Comparison of ENCODE assay signal across 8 cellular contexts in genomic region chr3:20185733-20186599, GRCh38. TPM values are rescaled to one million over a fixed set of nuclear protein-coding genes. Genes with fewer than 3 reads are reported as not detected.
DNase-seq lines count a peak whose midpoint lies in the region; ATAC-seq and TF ChIP-seq lines count a peak whose summit lies in the region.

TSS of gene SGO1 (minus strand) at chr3:20186206. CDS start at chr3:20184027, 2,179 bp downstream.

- intact Hi-C loops in OCI-LY7 (cut with micrococcal nuclease; ENCODE audit: unreplicated experiment) = loop anchor here (1.0 to 10.0 kb wide), 6 partner anchors 147 to 1441 kb away; partner anchors contain the start of genes KCNH8 and RAB5A

- 0 out of 2 replicates have a peak, but pooled peaks have one; percentile 23 for TF ChIP-seq CTCF in OCI-LY7 (conservative IDR thresholded peaks at IDR 0.05; ENCODE audit: low read length)

- H4K20me1 ChIP-seq in OCI-LY7 (ENCODE audit: insufficient read depth, low read length) = no peaks in the 10 kb centered on the region; the same call in 1 of the 2 replicates

- POLR2A ChIA-PET in OCI-LY7 (lab: Charles Lee) = interaction anchor here (0.6 to 4.2 kb wide), 27 partner anchors 8 to 947 kb away, joined by 3 to 29 read pairs (median 5); partner anchors contain the start of gene KAT2B

- CTCF ChIA-PET in OCI-LY7 (lab: Charles Lee; ENCODE audit: unreplicated experiment) = interaction anchor here (1.0 kb wide), 1 partner anchor 22 kb away, joined by 3 read pairs; no protein-coding TSS in a partner anchor

- peak; percentile 96 for ATAC-seq in GM21528 (IDR thresholded peaks at IDR 0.05; ENCODE audit: low FRiP score, unreplicated experiment)

- H3K4me2 ChIP-seq in OCI-LY7 (ENCODE audit: low read length) = peak within 1 kb of the TSS; percentile 90

- peak within 1 kb of the TSS; percentile 93 for H3K27ac ChIP-seq in OCI-LY7 (ENCODE audit: low read depth, low read length, poor library complexity, severe bottlenecking)
- H3K27ac ChIP-seq in epithelial cell of prostate = peak within 1 kb of the TSS; percentile 91

- H3K9me2 ChIP-seq in OCI-LY7 (ENCODE audit: insufficient read depth, low read length) = no peaks in the 10 kb centered on the region

- no TSS peak for BruUV-seq in OCI-LY7 (replicated peaks; lab: Mats Ljungman, UMichigan)

- no peaks in the 10 kb centered on the region for H3K9me3 ChIP-seq in OCI-LY7 (ENCODE audit: low read length)
- H3K9me3 ChIP-seq in mononuclear cell (ENCODE audit: low read depth, low read length) = no peaks in the 10 kb centered on the region

- H3K79me2 ChIP-seq in OCI-LY7 (ENCODE audit: insufficient read depth, low read depth, low read length) = peaks cover 33% of the 10 kb centered on the region

- H3K27me3 ChIP-seq in mononuclear cell (ENCODE audit: insufficient read depth, low read length) = no peaks in the 10 kb centered on the region

- peak; percentile 87 for DNase-seq in DMS 273 treated with DMSO at 0.1 percent for 48 hours (lab: John Stamatoyannopoulos, UW)
- peak; percentile 88 for DNase-seq in HuH-7.5 (ENCODE audit: low spot score)
- DNase-seq in OCI-LY7 (ENCODE audit: low spot score) = peak; percentile 99
- peak; percentile 99 for DNase-seq in activated T-cell treated with anti-CD3 and anti-CD28 coated beads for 1 hour (ENCODE audit: low read depth)
- peak; percentile 95 for DNase-seq in epithelial cell of prostate (ENCODE audit: low read depth, low spot score)
- DNase-seq in stimulated activated CD8-positive, alpha-beta memory T cell treated with anti-CD3 and anti-CD28 coated beads, Interleukin-4, amount 100 ng/mL, for 1 hour (ENCODE audit: low read depth in 2 of 2, low spot score in 1 of 2) = peak; percentile 98 to 100

- H3K4me1 ChIP-seq in OCI-LY7 (ENCODE audit: insufficient read depth, low read length, poor library complexity, severe bottlenecking) (peaks cover 21% of the 10 kb centered on the region), mononuclear cell (ENCODE audit: insufficient read depth, low read length) (peaks cover 17% of the 10 kb centered on the region)

- peak within 1 kb of the TSS; percentile 88 for H2AFZ ChIP-seq in OCI-LY7 (ENCODE audit: low read length)

- peak within 1 kb of the TSS; percentile 87 for H3K4me3 ChIP-seq in OCI-LY7 (ENCODE audit: low read depth, low read length, poor library complexity, severe bottlenecking)
- peak within 1 kb of the TSS; percentile 74 for H3K4me3 ChIP-seq in mononuclear cell (ENCODE audit: low read length)

- peaks cover 29% of the 10 kb centered on the region for H3K36me3 ChIP-seq in OCI-LY7 (ENCODE audit: insufficient read depth, low read length)

RNA-seq across cellular contexts. Expression of gene SGO1, which starts in this region (rescaled TPM):
- total RNA-seq in OCI-LY7 (2014; rRNA removed; shearing (Covaris generic)) = 21.4 and 27.6 TPM in 2 replicates
- total RNA-seq in OCI-LY7 (2022) (38.8 and 42.1 TPM in 2 replicates), mononuclear cell (0.73 TPM)

Comparison
In these comparisons a context has a peak if more than half of its experiments do, and no peak if none do; other contexts are left out.
1. Peak in every context shown above with its lines: DNase-seq, ATAC-seq, H3K4me3 ChIP-seq and H3K27ac ChIP-seq.
2. RNA of gene SGO1 (total RNA-seq): 21.4 to 42.1 TPM in OCI-LY7; 0.73 TPM in mononuclear cell (single experiment); every median in the first group is over 10 times any median in the second.